ENCODE assay signal across 17 cellular contexts in the genomic region with DNA sequence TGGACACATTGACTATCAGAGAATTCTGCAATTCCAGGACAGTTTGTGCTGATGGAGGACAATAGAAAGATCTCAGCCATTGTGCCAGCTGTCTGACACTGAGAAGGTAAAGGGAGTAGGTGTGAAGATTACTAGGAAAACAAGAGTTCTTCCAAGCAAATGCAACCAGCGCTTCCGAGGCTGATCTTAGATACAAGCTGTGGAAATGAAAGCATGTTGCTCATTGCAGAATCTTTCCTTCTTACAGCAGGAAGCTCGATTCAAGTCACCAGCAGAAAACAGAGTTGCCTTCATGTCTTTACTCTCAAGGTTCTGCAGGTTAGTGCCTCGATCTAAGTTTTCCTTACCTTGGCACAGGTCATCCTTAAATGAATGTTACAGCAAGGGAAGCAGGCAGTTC. TPM values are rescaled to one million over a fixed set of nuclear protein-coding genes. Genes with fewer than 3 reads are reported as not detected.
"Had no signal": no experiment of that assay in that cellular context is flagged by ENCODE, and none has a peak within 500 bp of the region (broad histone marks: within the 10 kb centered on the region; RNA-seq: fewer than 3 reads in every experiment).

No MANE protein-coding gene starts in this region.

- H2AFZ ChIP-seq: parathyroid adenoma had no signal

- H3K27me3 ChIP-seq: ascending aorta, cardiac muscle cell had no signal

- DNase-seq: activated CD4-positive, alpha-beta T cell treated with anti-CD3 and anti-CD28 coated beads for 4 hours; activated CD8-positive, alpha-beta memory T cell treated with anti-CD3 and anti-CD28 coated beads, Interleukin-2, amount 50 U/mL, for 48 hours; activated CD8-positive, alpha-beta T cell treated with anti-CD3 and anti-CD28 coated beads, Interleukin-2, amount 10 ng/mL, durations not matched to agents 7 days and 5 days; activated naive CD4-positive, alpha-beta T cell; activated naive CD8-positive, alpha-beta T cell treated with anti-CD3 and anti-CD28 coated beads, Interleukin-2, amount 50 U/mL, for 24 hours; effector CD4-positive, alpha-beta T cell; left cardiac atrium; mammary epithelial cell; nephron progenitor cell; stomach had no signal

- H3K79me2 ChIP-seq: parathyroid adenoma had no signal

- H3K27ac Mint-ChIP-seq: activated CD8-positive, alpha-beta T cell treated with anti-CD3 and anti-CD28 coated beads, Interleukin-2, amount 10 ng/mL, durations not matched to agents 7 days and 5 days; activated naive CD8-positive, alpha-beta T cell treated with anti-CD3 and anti-CD28 coated beads, Interleukin-2, amount 50 U/mL, for 24 hours had no signal

- H3K9me3 Mint-ChIP-seq: activated naive CD8-positive, alpha-beta T cell treated with anti-CD3 and anti-CD28 coated beads, Interleukin-2, amount 50 U/mL, for 24 hours; nephron progenitor cell had no signal

- H3K4me3 Mint-ChIP-seq: activated CD8-positive, alpha-beta T cell treated with anti-CD3 and anti-CD28 coated beads, Interleukin-2, amount 10 ng/mL, durations not matched to agents 7 days and 5 days; activated naive CD8-positive, alpha-beta T cell treated with anti-CD3 and anti-CD28 coated beads, Interleukin-2, amount 50 U/mL, for 24 hours; nephron progenitor cell had no signal

- H3K9ac ChIP-seq: parathyroid adenoma had no signal

- H3K36me3 ChIP-seq: ascending aorta, cardiac muscle cell, stomach, thoracic aorta had no signal

- H3K27me3 Mint-ChIP-seq: activated naive CD8-positive, alpha-beta T cell treated with anti-CD3 and anti-CD28 coated beads, Interleukin-2, amount 50 U/mL, for 24 hours had no signal

- H3K4me3 ChIP-seq: ascending aorta, cardiac muscle cell, skin epidermis, stomach, thoracic aorta had no signal

- H3K4me1 ChIP-seq: ascending aorta, parathyroid adenoma, stomach had no signal

- H3K9me3 ChIP-seq: ascending aorta, stomach, thoracic aorta had no signal

- ATAC-seq: activated CD8-positive, alpha-beta T cell treated with anti-CD3 and anti-CD28 coated beads, Interleukin-2, amount 10 ng/mL, durations not matched to agents 7 days and 5 days; activated naive CD8-positive, alpha-beta T cell treated with anti-CD3 and anti-CD28 coated beads, Interleukin-2, amount 50 U/mL, for 24 hours; left cardiac atrium had no signal

- H3K27ac ChIP-seq: ascending aorta, cardiac muscle cell, parathyroid adenoma, skin epidermis, stomach, thoracic aorta had no signal

RNA-seq across cellular contexts. Expression of a gene that starts 54.5 kb away (rescaled TPM):
- total RNA-seq: activated CD8-positive, alpha-beta T cell treated with anti-CD3 and anti-CD28 coated beads, Interleukin-2, amount 10 ng/mL, durations not matched to agents 7 days and 5 days; ascending aorta; cardiac muscle cell; T-helper 1 cell treated with Interleukin-12 subunit alpha and Interleukin-12 subunit beta and Interleukin-4 antibody, amounts not matched to agents 30 ng/mL and 1 ng/mL, for 36 hours; ureter had no signal
- polyA plus RNA-seq: cardiac muscle cell had no signal
